In genomic region chr4:74794341-74794801, GRCh38 we compare ENCODE assay signal across 9 cellular contexts. TPM values are rescaled to one million over a fixed set of nuclear protein-coding genes. Genes with fewer than 3 reads are reported as not detected.
DNase-seq lines count a peak whose midpoint lies in the region; ATAC-seq and TF ChIP-seq lines count a peak whose summit lies in the region.
"Had no signal": no experiment of that assay in that cellular context is flagged by ENCODE, and none has a peak within 500 bp of the region (broad histone marks: within the 10 kb centered on the region; RNA-seq: fewer than 3 reads in every experiment).

Gene BTC, minus strand, starts transcription at chr4:74794523. Its CDS starts 198 bp downstream, at chr4:74794325.

- WGBS in spleen, 5 donors, result 1 to 11% (median 2%) methylated on average over 14 to 22 of the region's 22 CpGs

- no peaks in the 10 kb centered on the region for H3K4me1 Mint-ChIP-seq in effector memory CD8-positive, alpha-beta T cell (ENCODE audit: low read depth in 2 of 2)

- H3K9ac ChIP-seq in iPS-20b (ENCODE audit: low read depth, low read length), result peak within 1 kb of the TSS; percentile 46; the same call in 1 of the 2 replicates
- H3K9ac ChIP-seq: BLaER1 treated with 17β-estradiol and CSF1 and Interleukin-3, amounts not matched to agents 10 nM and 100 nM had no signal

- H3K4me3 Mint-ChIP-seq in effector memory CD8-positive, alpha-beta T cell, result peak within 1 kb of the TSS in 1 of 2 donors; percentile 24

- no peak for TF ChIP-seq CTCF in spleen (IDR thresholded peaks at IDR 0.05 in 8 of 11, conservative IDR thresholded peaks at IDR 0.05 in 3 of 11)

- H3K4me3 ChIP-seq in iPS-20b (ENCODE audit: low read length) (peak within 1 kb of the TSS; percentile 79), spleen (peak within 1 kb of the TSS; percentile 12 to 69 (median 35))
- H3K4me3 ChIP-seq: BLaER1 treated with 17β-estradiol and CSF1 and Interleukin-3, amounts not matched to agents 10 nM and 100 nM had no signal

- intact Hi-C loops in spleen (cut with DNase I; ENCODE audit: low total_unique reads), result no loop called here

- H3K27me3 ChIP-seq in iPS-20b (ENCODE audit: insufficient read depth, low read length) (peaks cover 37% of the 10 kb centered on the region), spleen (replicated peaks in 1 of 7) (peaks cover 5 to 64% (median 18%) of the 10 kb centered on the region in 7 donors)
- H3K27me3 ChIP-seq: BLaER1 treated with 17β-estradiol and CSF1 and Interleukin-3, amounts not matched to agents 10 nM and 100 nM had no signal

- peaks cover 3 to 5% of the 10 kb centered on the region in 2 donors for H3K9me3 Mint-ChIP-seq in effector memory CD8-positive, alpha-beta T cell

- H3K36me3 ChIP-seq in iPS-20b (ENCODE audit: insufficient read depth, low read depth, low read length), result no peaks in the 10 kb centered on the region
- H3K36me3 ChIP-seq in spleen, result no peaks in the 10 kb centered on the region
- H3K36me3 ChIP-seq: BLaER1 treated with 17β-estradiol and CSF1 and Interleukin-3, amounts not matched to agents 10 nM and 100 nM had no signal

- H3K27ac Mint-ChIP-seq in effector memory CD8-positive, alpha-beta T cell, result no peak within 1 kb of the TSS

- TF ChIP-seq POLR2A in spleen (IDR thresholded peaks at IDR 0.05), result no peak

- DNase-seq in NCI-H146 (lab: John Stamatoyannopoulos, UW) (peak; percentile 33), NCI-H146 treated with DMSO at 0.1 percent for 48 hours (lab: John Stamatoyannopoulos, UW; ENCODE audit: unreplicated experiment) (no peak), NCI-H187 treated with DMSO at 0.1 percent for 48 hours (lab: John Stamatoyannopoulos, UW) (peak; percentile 43), astrocyte of the hippocampus (ENCODE audit: low read depth, low spot score) (peak; percentile 55), spleen (no peak), activated gamma-delta T cell (lab: John Stamatoyannopoulos, UW) (no peak)
- no peak for DNase-seq in effector memory CD8-positive, alpha-beta T cell

- peaks cover 3% of the 10 kb centered on the region for H3K36me3 Mint-ChIP-seq in effector memory CD8-positive, alpha-beta T cell (ENCODE audit: insufficient read depth)

- no peak within 1 kb of the TSS for H3K27ac ChIP-seq in iPS-20b (ENCODE audit: low read length)
- no peak within 1 kb of the TSS for H3K27ac ChIP-seq in spleen
- H3K27ac ChIP-seq: BLaER1 treated with 17β-estradiol and CSF1 and Interleukin-3, amounts not matched to agents 10 nM and 100 nM had no signal

- ATAC-seq in effector memory CD8-positive, alpha-beta T cell (replicated peaks), result no peak

- H3K4me1 ChIP-seq in iPS-20b (ENCODE audit: insufficient read depth, low read length) (peaks cover 10% of the 10 kb centered on the region; the same call in 1 of the 2 replicates), spleen (peaks cover 3 to 13% (median 10%) of the 10 kb centered on the region in 6 donors)
- H3K4me1 ChIP-seq: BLaER1 treated with 17β-estradiol and CSF1 and Interleukin-3, amounts not matched to agents 10 nM and 100 nM had no signal

- no peaks in the 10 kb centered on the region for H3K9me3 ChIP-seq in iPS-20b (ENCODE audit: insufficient read depth, low read depth, low read length)
- no peaks in the 10 kb centered on the region for H3K9me3 ChIP-seq in spleen

- H3K27me3 Mint-ChIP-seq in effector memory CD8-positive, alpha-beta T cell, result peaks cover 24 to 39% of the 10 kb centered on the region in 2 donors

RNA-seq across cellular contexts. Expression of gene BTC, which starts in this region (rescaled TPM):
- under 1 TPM in 2 of 7 donors, not detected in 5; 0.51 to 0.93 TPM for total RNA-seq in spleen
- under 1 TPM; 0.06 to 0.11 (median 0.06) TPM for polyA plus RNA-seq in spleen

Comparison
In these comparisons a context has a peak if more than half of its experiments do, and no peak if none do; other contexts are left out.
1. DNase-seq: peak in NCI-H146 (single experiment), NCI-H187 treated with DMSO at 0.1 percent for 48 hours (single experiment) and astrocyte of the hippocampus (single experiment); none in NCI-H146 treated with DMSO at 0.1 percent for 48 hours (single experiment), spleen (single experiment), effector memory CD8-positive, alpha-beta T cell (0 of 3) and activated gamma-delta T cell (single experiment).